ENCODE assay signal across 8 cellular contexts in genomic region chr17:8382880-8383142, GRCh38. TPM values are rescaled to one million over a fixed set of nuclear protein-coding genes. Genes with fewer than 3 reads are reported as not detected.
DNase-seq lines count a peak whose midpoint lies in the region; ATAC-seq and TF ChIP-seq lines count a peak whose summit lies in the region.

No MANE protein-coding gene starts in this region.

- TF ChIP-seq POLR2A in esophagus muscularis mucosa (IDR thresholded peaks at IDR 0.05; ENCODE audit: low read depth) (peak; percentile 85), ovary (IDR thresholded peaks at IDR 0.05) (no peak)

- intact Hi-C loops in esophagus muscularis mucosa (cut with DNase I) (loop anchor here (10.0 kb wide), 1 partner anchor 158 kb away; no protein-coding TSS in a partner anchor), ovary (cut with DNase I) (no loop called here), sciatic nerve (cut with DNase I) (no loop called here)

- H3K4me3 ChIP-seq in GM06990 (replicated peaks; ENCODE audit: low read depth, low read length), result peak overlapping the region; percentile 69
- H3K4me3 ChIP-seq in NT2/D1 (ENCODE audit: insufficient read length, low read depth), result peak overlapping the region; percentile 91
- peak overlapping the region; percentile 72 to 84 (median 76) for H3K4me3 ChIP-seq in esophagus muscularis mucosa
- H3K4me3 ChIP-seq in ovary, result peak overlapping the region; percentile 89

- H3K36me3 ChIP-seq in GM06990 (ENCODE audit: control insufficient read depth, insufficient read depth, low read length), result peaks cover 22% of the 10 kb centered on the region
- H3K36me3 ChIP-seq in NT2/D1 (ENCODE audit: insufficient read depth, insufficient read length, low read length), result peaks cover 45% of the 10 kb centered on the region
- peaks cover 34 to 44% (median 39%) of the 10 kb centered on the region in 4 donors for H3K36me3 ChIP-seq in esophagus muscularis mucosa
- H3K36me3 ChIP-seq in ovary, result no peaks in the 10 kb centered on the region

- H3K4me1 ChIP-seq in NT2/D1 (ENCODE audit: insufficient read depth, insufficient read length) (no peaks in the 10 kb centered on the region), esophagus muscularis mucosa (peaks cover 34 to 51% (median 44%) of the 10 kb centered on the region in 4 donors), ovary (ENCODE audit: insufficient read depth) (peaks cover 12% of the 10 kb centered on the region)

- ATAC-seq in sciatic nerve, result no peak

- peak overlapping the region; percentile 78 for H3K9ac ChIP-seq in NT2/D1 (ENCODE audit: insufficient read length, low read depth)

- H3K27ac ChIP-seq in esophagus muscularis mucosa (replicated peaks in 1 of 4), result peak overlapping the region; percentile 88 to 96 (median 90)
- H3K27ac ChIP-seq in ovary, result no peak overlapping the region

- TF ChIP-seq CTCF in GM06990 (IDR thresholded peaks at IDR 0.05; ENCODE audit: insufficient read depth, low read length, poor library complexity, severe bottlenecking), result no peak
- no peak for TF ChIP-seq CTCF in esophagus muscularis mucosa (IDR thresholded peaks at IDR 0.05)
- no peak for TF ChIP-seq CTCF in ovary (IDR thresholded peaks at IDR 0.05)

- no peaks in the 10 kb centered on the region for H3K27me3 ChIP-seq in GM06990 (replicated peaks; ENCODE audit: control insufficient read depth, insufficient read depth, low read length)
- H3K27me3 ChIP-seq in NT2/D1 (ENCODE audit: insufficient read depth, insufficient read length), result no peaks in the 10 kb centered on the region
- H3K27me3 ChIP-seq in esophagus muscularis mucosa, result no peaks in the 10 kb centered on the region
- no peaks in the 10 kb centered on the region for H3K27me3 ChIP-seq in ovary

- TF ChIP-seq EP300 in esophagus muscularis mucosa (IDR thresholded peaks at IDR 0.05), result no peak
- TF ChIP-seq EP300 in ovary (IDR thresholded peaks at IDR 0.05), result no peak

- in situ Hi-C loops in G401 (cut with HindIII; ENCODE audit: low sequenced_read_pairs), result no loop called here

- H3K9me3 ChIP-seq in NT2/D1 (ENCODE audit: insufficient read depth, low read length) (no peaks in the 10 kb centered on the region), esophagus muscularis mucosa (no peaks in the 10 kb centered on the region), ovary (no peaks in the 10 kb centered on the region)

- 2% methylated on average over 7 of the region's 15 CpGs for WGBS in esophagus muscularis mucosa
- WGBS in ovary, 3 donors, result 1 to 2% (median 1%) methylated on average over 15 of the region's 15 CpGs

- DNase-seq in GM06990 (ENCODE audit: extremely low read depth, insufficient read length) (no peak), NT2/D1 (ENCODE audit: low read depth, low spot score) (no peak), esophagus muscularis mucosa (ENCODE audit: extremely low spot score) (no peak), ovary (no peak), sciatic nerve (ENCODE audit: low spot score) (no peak), DMS 273 treated with DMSO at 0.1 percent for 48 hours (lab: John Stamatoyannopoulos, UW) (no peak), G401 (ENCODE audit: low spot score) (no peak), NCI-H2196 (lab: John Stamatoyannopoulos, UW; ENCODE audit: unreplicated experiment) (no peak)

RNA-seq across cellular contexts. Expression of gene RPL26, which starts 0.2 kb away (rescaled TPM):
- total RNA-seq in esophagus muscularis mucosa (1,000 to 10,000 TPM; 1,511 to 3,942 (median 2,863) TPM), ovary (over 10,000 TPM in 1 of 7 donors, 1,000 to 10,000 TPM in 6; 2,824 to 11,226 (median 3,297) TPM), sciatic nerve (1,229 TPM)
- 1,000 to 10,000 TPM; 5,564 to 8,248 TPM for polyA plus RNA-seq in ovary
- 3,963 and 5,110 TPM in 2 replicates for total RNA-seq in G401 (2014; rRNA removed; shearing (Covaris generic))

RNA-seq across cellular contexts. Expression of gene RNF222, which starts 14.8 kb away (rescaled TPM):
- under 1 TPM in 1 of 4 donors, not detected in 3; 0.42 TPM for total RNA-seq in esophagus muscularis mucosa
- not detected for total RNA-seq in ovary
- polyA plus RNA-seq in ovary, result not detected
- not detected for total RNA-seq in sciatic nerve
- 0.03 TPM in 1 of 2 replicates, not detected in the other for total RNA-seq in G401 (2014; rRNA removed; shearing (Covaris generic))

RNA-seq across cellular contexts. Expression of gene ODF4, which starts 43.2 kb away (rescaled TPM):
- total RNA-seq in esophagus muscularis mucosa, result not detected
- not detected for total RNA-seq in ovary
- polyA plus RNA-seq in ovary, result not detected
- total RNA-seq in sciatic nerve, result not detected
- not detected in 2 replicates for total RNA-seq in G401 (2014; rRNA removed; shearing (Covaris generic))

RNA-seq across cellular contexts. Expression of gene NDEL1, which starts 52.9 kb away (rescaled TPM):
- total RNA-seq in esophagus muscularis mucosa (10 to 100 TPM; 48.2 to 80.8 (median 55.5) TPM), ovary (10 to 100 TPM; 57.1 to 86.5 (median 63.2) TPM), sciatic nerve (86.7 TPM)
- 10 to 100 TPM; 36.7 to 71.3 TPM for polyA plus RNA-seq in ovary
- 22.3 and 33.4 TPM in 2 replicates for total RNA-seq in G401 (2014; rRNA removed; shearing (Covaris generic))

Comparison
In these comparisons a context has a peak if more than half of its experiments do, and no peak if none do; other contexts are left out.
1. H3K27ac ChIP-seq: peak in esophagus muscularis mucosa (4 of 4); none in ovary (0 of 2).
2. Peak in every context shown above with its lines, with median percentiles within 50 percentile points of each other: H3K4me3 ChIP-seq.